8 cellular contexts compared by ENCODE assay signal in genomic region chr10:83991986-83992753, GRCh38.
A peak's percentile ranks its signal among the peaks of the same experiment; 100 is the strongest.
DNase-seq lines count a peak whose midpoint lies in the region; ATAC-seq and TF ChIP-seq lines count a peak whose summit lies in the region.

No MANE protein-coding gene starts in this region.

- CTCF ChIA-PET in BJ (lab: Yijun Ruan, JAX), result no interaction called here

- no peak overlapping the region for H2AK5ac ChIP-seq in mesendoderm (ENCODE audit: low read length)

- H3K23ac ChIP-seq in mesendoderm (ENCODE audit: low read length), result no peak overlapping the region

- H3K4ac ChIP-seq in mesendoderm (ENCODE audit: low read depth, low read length), result no peak overlapping the region

- H4K5ac ChIP-seq in mesendoderm (ENCODE audit: low read length), result no peak overlapping the region

- intact Hi-C loops in posterior cingulate gyrus (cut with DNase I), result no loop called here

- in situ Hi-C loops in GM13976 (cut with MboI; ENCODE audit: low sequenced_read_pairs, unreplicated experiment), result no loop called here

- H3K4me1 ChIP-seq in mesendoderm (ENCODE audit: control insufficient read depth, low read depth, low read length), result no peaks in the 10 kb centered on the region

- H2BK15ac ChIP-seq in mesendoderm (replicated peaks; ENCODE audit: low read depth), result no peak overlapping the region

- WGBS in mesendoderm (ENCODE audit: extremely low coverage, insufficient coverage, low lambda C conversion rate), result no CpG with 5 or more reads among the region's 7 CpGs

- H3K4me3 ChIP-seq in BJ (ENCODE audit: low read depth, low read length) (no peak overlapping the region), mesendoderm (ENCODE audit: low read length) (no peak overlapping the region)

- no peak overlapping the region for H3K56ac ChIP-seq in mesendoderm (ENCODE audit: low read length)

- H3K27ac ChIP-seq in mesendoderm (ENCODE audit: low read depth, low read length), result no peak overlapping the region

- no peak overlapping the region for H2BK5ac ChIP-seq in mesendoderm (ENCODE audit: low read length)

- ATAC-seq in HG03520 (IDR thresholded peaks at IDR 0.05; ENCODE audit: unreplicated experiment), result peak; percentile 44
- ATAC-seq in GM21381 (IDR thresholded peaks at IDR 0.05; ENCODE audit: unreplicated experiment), result no peak

- POLR2A ChIA-PET in BJ (lab: Charles Lee), result no interaction called here

- TF ChIP-seq CTCF in BJ (IDR thresholded peaks at IDR 0.05; ENCODE audit: insufficient read depth, low read depth, low read length) (peak; percentile 28; the same call in 1 of the 2 replicates), GM13976 (IDR thresholded peaks at IDR 0.05; ENCODE audit: borderline replicate concordance, control extremely low read depth, extremely low read depth, insufficient read depth, missing control alignments) (peak; percentile 65)

- H3K4me2 ChIP-seq in mesendoderm (ENCODE audit: low read length), result no peak overlapping the region

- H3K79me1 ChIP-seq in mesendoderm (ENCODE audit: low read length), result no peaks in the 10 kb centered on the region

- H3K27me3 ChIP-seq in BJ (ENCODE audit: control insufficient read depth, insufficient read depth, low read length) (no peaks in the 10 kb centered on the region), mesendoderm (ENCODE audit: insufficient read depth, low read length, poor library complexity) (no peaks in the 10 kb centered on the region)

- H3K79me2 ChIP-seq in mesendoderm (ENCODE audit: control insufficient read depth, insufficient read depth, low read length), result no peaks in the 10 kb centered on the region

- no peak overlapping the region for H3K18ac ChIP-seq in mesendoderm (ENCODE audit: low read length)

- H4K8ac ChIP-seq in mesendoderm (ENCODE audit: low read depth, low read length), result no peak overlapping the region

- no peak overlapping the region for H3K9ac ChIP-seq in mesendoderm (ENCODE audit: low read length)

- H3K36me3 ChIP-seq in BJ (ENCODE audit: control insufficient read depth, insufficient read depth, low read length) (no peaks in the 10 kb centered on the region), mesendoderm (ENCODE audit: control insufficient read depth, insufficient read depth, low read length) (no peaks in the 10 kb centered on the region)

- no peak for DNase-seq in BJ (ENCODE audit: low read depth)
- DNase-seq in GM13976 (ENCODE audit: low spot score), result peak; percentile 34
- peak; percentile 43 for DNase-seq in UCSD-AML1 (lab: John Stamatoyannopoulos, UW; ENCODE audit: unreplicated experiment)
- peak; percentile 81 for DNase-seq in mesendoderm
- no peak for DNase-seq in posterior cingulate gyrus
- no peak for DNase-seq in NCI-H2081 treated with DMSO at 0.1 percent for 48 hours (lab: John Stamatoyannopoulos, UW)

- no peak overlapping the region for H2BK120ac ChIP-seq in mesendoderm (ENCODE audit: low read depth, low read length)

Comparison
In these comparisons a context has a peak if more than half of its experiments do, and no peak if none do; other contexts are left out.
1. DNase-seq: peak in GM13976 (single experiment), UCSD-AML1 (single experiment) and mesendoderm (single experiment); none in BJ (single experiment), posterior cingulate gyrus (0 of 10) and NCI-H2081 treated with DMSO at 0.1 percent for 48 hours (single experiment).